ENCODE assay signal across 19 cellular contexts in genomic region chr9:12461759-12462158, GRCh38.
DNase-seq lines count a peak whose midpoint lies in the region; ATAC-seq and TF ChIP-seq lines count a peak whose summit lies in the region.
"Had no signal": no experiment of that assay in that cellular context is flagged by ENCODE, and none has a peak within 500 bp of the region (broad histone marks: within the 10 kb centered on the region; RNA-seq: fewer than 3 reads in every experiment).

No MANE protein-coding gene starts in this region.

- no peak overlapping the region for H3K14ac ChIP-seq in H9 (ENCODE audit: insufficient read depth, low read length)

- TF ChIP-seq CTCF in H9 (conservative IDR thresholded peaks at IDR 0.05): no peak
- TF ChIP-seq CTCF in WTC11 (IDR thresholded peaks at IDR 0.05): no peak
- TF ChIP-seq CTCF in type B pancreatic cell (conservative IDR thresholded peaks at IDR 0.05): no peak

- H3K79me2 ChIP-seq in H9 (ENCODE audit: insufficient read depth, low read length): no peaks in the 10 kb centered on the region

- peak overlapping the region; percentile 1 to 2; a peak in 1 of 5 replicates for H3K4me3 Mint-ChIP-seq in H9
- no peak overlapping the region for H3K4me3 Mint-ChIP-seq in WTC11
- no peak overlapping the region for H3K4me3 Mint-ChIP-seq in type B pancreatic cell
- H3K4me3 Mint-ChIP-seq: CD14-positive monocyte; CD4-positive, alpha-beta memory T cell; IgD-negative memory B cell had no signal

- H3K27ac ChIP-seq in H9 (ENCODE audit: insufficient read length, low read depth, low read length) (no peak overlapping the region), iPS-20b (ENCODE audit: low read length) (no peak overlapping the region)
- H3K27ac ChIP-seq: BLaER1, GM23248 had no signal

- POLR2A ChIA-PET in WTC11 (lab: Charles Lee): no interaction called here

- no peak overlapping the region for H3K23ac ChIP-seq in H9 (ENCODE audit: insufficient read length, low read depth, low read length)

- H3K27ac Mint-ChIP-seq in H9: peak overlapping the region; percentile 62 to 89 (median 87); a peak in 6 of 7 replicates
- peak overlapping the region; percentile 86 for H3K27ac Mint-ChIP-seq in WTC11
- H3K27ac Mint-ChIP-seq in type B pancreatic cell: peak overlapping the region; percentile 7
- H3K27ac Mint-ChIP-seq: CD14-positive monocyte had no signal

- no peak overlapping the region for H2BK5ac ChIP-seq in H9 (ENCODE audit: insufficient read length, low read length)

- H2AFZ ChIP-seq in H9 (ENCODE audit: low read length): no peak overlapping the region
- H2AFZ ChIP-seq: GM23248 had no signal

- H4K8ac ChIP-seq in H9 (replicated peaks; ENCODE audit: insufficient read length, low read depth, low read length): no peak overlapping the region

- DNase-seq in H9 (no peak), WTC11 (ENCODE audit: low spot score) (no peak), type B pancreatic cell (ENCODE audit: extremely low spot score, unreplicated experiment) (no peak), NAMALWA (ENCODE audit: low spot score) (no peak)
- DNase-seq: 8988T; CD4-positive, alpha-beta memory T cell; DMS153; DMS79; GDM1; GM23248; H7; KBM-7 had no signal

- H3K56ac ChIP-seq in H9 (ENCODE audit: insufficient read length, low read depth, low read length): no peak overlapping the region

- H3K4ac ChIP-seq in H9 (ENCODE audit: low read depth, low read length): no peak overlapping the region

- H3K9me3 ChIP-seq in H9 (ENCODE audit: control insufficient read depth, low read depth, low read length): no peaks in the 10 kb centered on the region
- H3K9me3 ChIP-seq in iPS-20b (ENCODE audit: insufficient read depth, low read depth, low read length): no peaks in the 10 kb centered on the region
- H3K9me3 ChIP-seq: BLaER1 had no signal

- H3K4me3 ChIP-seq in iPS-20b (ENCODE audit: low read length): peak overlapping the region; percentile 9; the same call in 1 of the 2 replicates
- H3K4me3 ChIP-seq: BLaER1, GM23248 had no signal

- H3K4me1 ChIP-seq in H9 (ENCODE audit: insufficient read depth, low read length) (peaks cover 11% of the 10 kb centered on the region), iPS-20b (ENCODE audit: insufficient read depth, low read length) (peaks cover 25% of the 10 kb centered on the region)
- H3K4me1 ChIP-seq: BLaER1 had no signal

- no peaks in the 10 kb centered on the region for H3K23me2 ChIP-seq in H9 (ENCODE audit: insufficient read length, low read depth, low read length, poor library complexity, severe bottlenecking)

- H3K79me1 ChIP-seq in H9 (ENCODE audit: insufficient read depth, low read depth, low read length, poor library complexity, severe bottlenecking): no peaks in the 10 kb centered on the region

- no CpG with 5 or more reads among the region's 2 CpGs for WGBS in H9 (ENCODE audit: extremely low coverage, insufficient read length, low lambda C conversion rate)

- no peak overlapping the region for H2BK120ac ChIP-seq in H9 (ENCODE audit: low read depth, low read length, poor library complexity, severe bottlenecking)

- H3K36me3 Mint-ChIP-seq in H9 (ENCODE audit: insufficient read depth in 1 of 3, low read depth in 3 of 3) (peaks cover 0 to 19% (median 2%) of the 10 kb centered on the region in 3 experiments; a peak in 3 of 7 replicates), WTC11 (peaks cover 6% of the 10 kb centered on the region), type B pancreatic cell (no peaks in the 10 kb centered on the region)
- H3K36me3 Mint-ChIP-seq: CD14-positive monocyte; CD4-positive, alpha-beta memory T cell; IgD-negative memory B cell had no signal

- no peak overlapping the region for H2BK12ac ChIP-seq in H9 (ENCODE audit: insufficient read length, low read depth, low read length)

- ATAC-seq in WTC11: peak; percentile 61
- ATAC-seq in HG02840 (IDR thresholded peaks at IDR 0.05; ENCODE audit: low FRiP score, unreplicated experiment): no peak
- no peak for ATAC-seq in GM19455 (IDR thresholded peaks at IDR 0.05; ENCODE audit: unreplicated experiment)
- ATAC-seq: HepG2 had no signal

- CTCF ChIA-PET in WTC11 (lab: Charles Lee): no interaction called here

- H3K27me3 ChIP-seq in H9 (ENCODE audit: insufficient read depth, low read length) (no peaks in the 10 kb centered on the region), iPS-20b (ENCODE audit: insufficient read depth, low read length) (no peaks in the 10 kb centered on the region)
- H3K27me3 ChIP-seq: BLaER1 had no signal

- no peak overlapping the region for H2AK5ac ChIP-seq in H9 (ENCODE audit: insufficient read length, low read length)

- H2BK20ac ChIP-seq in H9 (ENCODE audit: low read depth, low read length, poor library complexity, severe bottlenecking): no peak overlapping the region

- no peaks in the 10 kb centered on the region for H4K20me1 ChIP-seq in H9 (ENCODE audit: control insufficient read depth, insufficient read depth, insufficient read length)
- H4K20me1 ChIP-seq: BLaER1 had no signal

- no peaks in the 10 kb centered on the region for H3K27me3 Mint-ChIP-seq in H9 (ENCODE audit: low read depth)
- H3K27me3 Mint-ChIP-seq in WTC11 (ENCODE audit: low read depth): no peaks in the 10 kb centered on the region; the same call in 1 of the 2 replicates
- peaks cover 3% of the 10 kb centered on the region for H3K27me3 Mint-ChIP-seq in type B pancreatic cell
- H3K27me3 Mint-ChIP-seq: CD4-positive, alpha-beta memory T cell; IgD-negative memory B cell had no signal

- peaks cover 32 to 45% of the 10 kb centered on the region in 2 experiments for H3K4me1 Mint-ChIP-seq in H9
- H3K4me1 Mint-ChIP-seq in WTC11: peaks cover 55% of the 10 kb centered on the region
- peaks cover 12% of the 10 kb centered on the region for H3K4me1 Mint-ChIP-seq in type B pancreatic cell (ENCODE audit: unreplicated experiment)
- H3K4me1 Mint-ChIP-seq: CD14-positive monocyte; CD4-positive, alpha-beta memory T cell; IgD-negative memory B cell had no signal

- no peak overlapping the region for H3T11ph ChIP-seq in H9 (ENCODE audit: low read length)

- no peak overlapping the region for H4K5ac ChIP-seq in H9 (ENCODE audit: insufficient read length, low read depth, low read length)

- no peak overlapping the region for H3K9ac ChIP-seq in H9 (ENCODE audit: extremely low read depth, insufficient read length, low read length)
- no peak overlapping the region for H3K9ac ChIP-seq in iPS-20b (ENCODE audit: low read depth, low read length)
- H3K9ac ChIP-seq: BLaER1, GM23248 had no signal

- H3K36me3 ChIP-seq in iPS-20b (ENCODE audit: insufficient read depth, low read depth, low read length): no peaks in the 10 kb centered on the region
- H3K36me3 ChIP-seq: BLaER1 had no signal

- no peak overlapping the region for H2BK15ac ChIP-seq in H9 (ENCODE audit: low read depth, low read length)

- H3K18ac ChIP-seq in H9 (ENCODE audit: insufficient read length, low read depth, low read length): no peak overlapping the region

- H3K4me2 ChIP-seq in H9 (ENCODE audit: insufficient read depth, insufficient read length, low read length): no peak overlapping the region
- H3K4me2 ChIP-seq: BLaER1 had no signal

- H4K91ac ChIP-seq in H9 (ENCODE audit: insufficient read length, low read depth, low read length): no peak overlapping the region

- H3K9me3 Mint-ChIP-seq in H9 (peaks cover 6 to 9% of the 10 kb centered on the region in 2 experiments; a peak in 4 of 5 replicates), WTC11 (peaks cover 34% of the 10 kb centered on the region), type B pancreatic cell (no peaks in the 10 kb centered on the region)
- H3K9me3 Mint-ChIP-seq: CD14-positive monocyte had no signal

TF ChIP-seq in WTC11, 78 proteins besides CTCF, POLR2A, EP300 and RAD21:
- no peak for TF ChIP-seq IRF1 (CRISPR knock-in tag; IDR thresholded peaks at IDR 0.05)
- TF ChIP-seq TEAD1 (CRISPR knock-in tag; IDR thresholded peaks at IDR 0.05): 0 out of 2 replicates have a peak, but pooled peaks have one; percentile 18
- TF ChIP-seq ZNF232 (CRISPR knock-in tag; IDR thresholded peaks at IDR 0.05): peak; percentile 65; the same call in 1 of the 2 replicates
- no peak for TF ChIP-seq ZNF423 (CRISPR knock-in tag; IDR thresholded peaks at IDR 0.05)
- TF ChIP-seq ETV6 (CRISPR knock-in tag; IDR thresholded peaks at IDR 0.05): no peak
- TF ChIP-seq ZNF121 (CRISPR knock-in tag; IDR thresholded peaks at IDR 0.05): no peak
- no peak for TF ChIP-seq ERG (CRISPR knock-in tag; IDR thresholded peaks at IDR 0.05)

Comparison
In these comparisons a context has a peak if more than half of its experiments do, and no peak if none do; other contexts are left out.
1. H3K27ac Mint-ChIP-seq: peak in every context shown above with its lines; median percentile 87 in H9; 86 in WTC11; 7 in type B pancreatic cell.
2. H3K4me3 Mint-ChIP-seq: peak in H9 (2 of 2); none in WTC11 (single experiment) and type B pancreatic cell (single experiment).